In genomic region chr3:128012050-128012449, GRCh38 we compare ENCODE assay signal across 2 cellular contexts.
A peak's percentile ranks its signal among the peaks of the same experiment; 100 is the strongest.
TF ChIP-seq lines count a peak whose summit lies in the region.

No MANE protein-coding gene starts in this region.

TF ChIP-seq in HepG2, 621 proteins besides CTCF, POLR2A, EP300 and RAD21:
- TF ChIP-seq ZNF331 (CRISPR knock-in tag; IDR thresholded peaks at IDR 0.05): no peak
- no peak for TF ChIP-seq RBAK (CRISPR knock-in tag; IDR thresholded peaks at IDR 0.05)
- no peak for TF ChIP-seq ZNF317 (CRISPR knock-in tag; IDR thresholded peaks at IDR 0.05)
- no peak for TF ChIP-seq ZNF510 (CRISPR knock-in tag; IDR thresholded peaks at IDR 0.05; ENCODE audit: low read depth)
- TF ChIP-seq ZNF232 (CRISPR knock-in tag; IDR thresholded peaks at IDR 0.05; ENCODE audit: borderline replicate concordance): no peak
- TF ChIP-seq TMF1 (CRISPR knock-in tag; IDR thresholded peaks at IDR 0.05; ENCODE audit: low read depth): no peak
- no peak for TF ChIP-seq ZNF12 (CRISPR knock-in tag; IDR thresholded peaks at IDR 0.05)
- TF ChIP-seq ZNF326 (CRISPR knock-in tag; IDR thresholded peaks at IDR 0.05; ENCODE audit: borderline replicate concordance): no peak
- no peak for TF ChIP-seq KLF13 (CRISPR knock-in tag; IDR thresholded peaks at IDR 0.05)
- peak; percentile 99 for TF ChIP-seq ATF7 (IDR thresholded peaks at IDR 0.05)
- TF ChIP-seq ATF7 (CRISPR knock-in tag; IDR thresholded peaks at IDR 0.05): no peak
- TF ChIP-seq CREB1 (IDR thresholded peaks at IDR 0.05): peak; percentile 99
- TF ChIP-seq CREB1 (CRISPR knock-in tag; IDR thresholded peaks at IDR 0.05): 0 out of 2 replicates have a peak, but pooled peaks have one; percentile 25
- TF ChIP-seq CREM (IDR thresholded peaks at IDR 0.05): peak; percentile 32; the same call in 1 of the 2 replicates
- no peak for TF ChIP-seq CREM (CRISPR knock-in tag; IDR thresholded peaks at IDR 0.05)
- no peak for TF ChIP-seq ZNF446 (CRISPR knock-in tag; IDR thresholded peaks at IDR 0.05)
- TF ChIP-seq ZNF329 (CRISPR knock-in tag; IDR thresholded peaks at IDR 0.05; ENCODE audit: low read depth): no peak
TF ChIP-seq in HepG2: peak in this region for 3.

TF ChIP-seq in HCT116, 20 proteins besides CTCF, POLR2A, EP300 and RAD21:
- no peak for TF ChIP-seq ZBTB33 (IDR thresholded peaks at IDR 0.05; ENCODE audit: extremely low read depth, insufficient replicate concordance, low read length)
- TF ChIP-seq MAX (IDR thresholded peaks at IDR 0.05): peak; percentile 22; the same call in 1 of the 2 replicates
